8 cellular contexts compared by ENCODE assay signal in genomic region chr11:910044-910588, GRCh38. TPM values are rescaled to one million over a fixed set of nuclear protein-coding genes. Genes with fewer than 3 reads are reported as not detected.
DNase-seq lines count a peak whose midpoint lies in the region; ATAC-seq and TF ChIP-seq lines count a peak whose summit lies in the region.

No MANE protein-coding gene starts in this region.

- peaks cover 30% of the 10 kb centered on the region for H3K4me1 ChIP-seq in DND-41 (ENCODE audit: insufficient read depth, low read length)
- peaks cover 0 to 27% (median 18%) of the 10 kb centered on the region in 4 donors for H3K4me1 ChIP-seq in sigmoid colon

- TF ChIP-seq EP300 in sigmoid colon (IDR thresholded peaks at IDR 0.05), result no peak

- intact Hi-C loops in sigmoid colon (cut with DNase I), result loop anchor here (2.0 to 5.0 kb wide), 2 partner anchors 15 to 63 kb away; partner anchors contain the start of gene AP2A2

- H3K27ac ChIP-seq in DND-41 (ENCODE audit: low read length), result peak overlapping the region; percentile 72
- peak overlapping the region; percentile 70 for H3K27ac ChIP-seq in WERI-Rb-1
- H3K27ac ChIP-seq in sigmoid colon, result peak overlapping the region; percentile 91 to 96 (median 94)

- 1 to 3% methylated on average over 38 of the region's 38 CpGs for WGBS in sigmoid colon, 2 donors

- TF ChIP-seq POLR2A in sigmoid colon (IDR thresholded peaks at IDR 0.05), result no peak

- peak overlapping the region; percentile 94 for H3K9ac ChIP-seq in DND-41 (ENCODE audit: low read depth, low read length)

- H3K4me2 ChIP-seq in DND-41 (ENCODE audit: insufficient read depth, low read length), result peak overlapping the region; percentile 85

- H3K4me3 ChIP-seq in DND-41 (ENCODE audit: low read depth in 1 of 2, low read length in 2 of 2), result peak overlapping the region; percentile 99
- H3K4me3 ChIP-seq in WERI-Rb-1 (ENCODE audit: low read depth, low read length), result peak overlapping the region; percentile 90
- peak overlapping the region; percentile 71 for H3K4me3 ChIP-seq in fibroblast of villous mesenchyme (ENCODE audit: low read depth, low read length)
- peak overlapping the region; percentile 73 to 93 (median 82) for H3K4me3 ChIP-seq in sigmoid colon

- TF ChIP-seq CTCF in DND-41 (IDR thresholded peaks at IDR 0.05; ENCODE audit: borderline replicate concordance, extremely low read depth, low read length, poor library complexity, severe bottlenecking) (no peak), WERI-Rb-1 (IDR thresholded peaks at IDR 0.05; ENCODE audit: low read depth, low read length) (no peak), fibroblast of villous mesenchyme (IDR thresholded peaks at IDR 0.05; ENCODE audit: insufficient read depth, low read depth, low read length) (no peak), sigmoid colon (IDR thresholded peaks at IDR 0.05) (no peak)

- H3K27me3 ChIP-seq in DND-41 (ENCODE audit: insufficient read depth, low read length, poor library complexity) (no peaks in the 10 kb centered on the region), WERI-Rb-1 (ENCODE audit: insufficient read depth, low read depth, severe bottlenecking) (no peaks in the 10 kb centered on the region), sigmoid colon (no peaks in the 10 kb centered on the region)

- peaks cover 50% of the 10 kb centered on the region for H3K79me2 ChIP-seq in DND-41 (ENCODE audit: insufficient read depth, low read length)

- H3K36me3 ChIP-seq in DND-41 (ENCODE audit: insufficient read depth, low read length) (peaks cover 20% of the 10 kb centered on the region), WERI-Rb-1 (peaks cover 14% of the 10 kb centered on the region), sigmoid colon (peaks cover 0 to 4% (median 0%) of the 10 kb centered on the region in 4 donors)

- H4K20me1 ChIP-seq in DND-41 (ENCODE audit: insufficient read depth, low read length), result peaks cover 25% of the 10 kb centered on the region

- peak overlapping the region; percentile 100 for H2AFZ ChIP-seq in DND-41 (ENCODE audit: low read depth, low read length)

- H3K9me3 ChIP-seq in DND-41 (ENCODE audit: insufficient read depth, low read length, severe bottlenecking), result no peaks in the 10 kb centered on the region
- H3K9me3 ChIP-seq in WERI-Rb-1 (ENCODE audit: severe bottlenecking), result no peaks in the 10 kb centered on the region
- H3K9me3 ChIP-seq in sigmoid colon, result no peaks in the 10 kb centered on the region

- DNase-seq in DND-41, result no peak
- no peak for DNase-seq in WERI-Rb-1
- no peak for DNase-seq in fibroblast of villous mesenchyme (ENCODE audit: low read depth)
- no peak for DNase-seq in sigmoid colon
- DNase-seq in pons (ENCODE audit: low spot score), result no peak
- DNase-seq in DMS 273 treated with DMSO at 0.1 percent for 48 hours (lab: John Stamatoyannopoulos, UW), result no peak

- ATAC-seq in DND-41 (ENCODE audit: insufficient read depth, low read depth), result peak; percentile 37; the same call in 2 of the 3 replicates
- ATAC-seq in HG02938 (IDR thresholded peaks at IDR 0.05; ENCODE audit: unreplicated experiment), result peak; percentile 10
- ATAC-seq in GM19324 (IDR thresholded peaks at IDR 0.05; ENCODE audit: low FRiP score, unreplicated experiment), result no peak

RNA-seq across cellular contexts. Expression of gene CHID1, which starts 0.5 kb away (rescaled TPM):
- 42.2 and 42.3 TPM in 2 replicates for total RNA-seq in fibroblast of villous mesenchyme
- 10 to 100 TPM; 45.7 to 52.3 (median 48.0) TPM for total RNA-seq in sigmoid colon
- polyA plus RNA-seq in sigmoid colon, result 10 to 100 TPM; 16.9 to 52.0 (median 18.0) TPM

RNA-seq across cellular contexts. Expression of gene AP2A2, which starts 15.6 kb away (rescaled TPM):
- total RNA-seq in fibroblast of villous mesenchyme, result 45.7 and 53.5 TPM in 2 replicates
- total RNA-seq in sigmoid colon, result 10 to 100 TPM; 42.6 to 78.4 (median 53.1) TPM
- polyA plus RNA-seq in sigmoid colon, result 10 to 100 TPM; 21.0 to 47.0 (median 31.4) TPM
